ENCODE assay signal across 8 cellular contexts in the genomic region with DNA sequence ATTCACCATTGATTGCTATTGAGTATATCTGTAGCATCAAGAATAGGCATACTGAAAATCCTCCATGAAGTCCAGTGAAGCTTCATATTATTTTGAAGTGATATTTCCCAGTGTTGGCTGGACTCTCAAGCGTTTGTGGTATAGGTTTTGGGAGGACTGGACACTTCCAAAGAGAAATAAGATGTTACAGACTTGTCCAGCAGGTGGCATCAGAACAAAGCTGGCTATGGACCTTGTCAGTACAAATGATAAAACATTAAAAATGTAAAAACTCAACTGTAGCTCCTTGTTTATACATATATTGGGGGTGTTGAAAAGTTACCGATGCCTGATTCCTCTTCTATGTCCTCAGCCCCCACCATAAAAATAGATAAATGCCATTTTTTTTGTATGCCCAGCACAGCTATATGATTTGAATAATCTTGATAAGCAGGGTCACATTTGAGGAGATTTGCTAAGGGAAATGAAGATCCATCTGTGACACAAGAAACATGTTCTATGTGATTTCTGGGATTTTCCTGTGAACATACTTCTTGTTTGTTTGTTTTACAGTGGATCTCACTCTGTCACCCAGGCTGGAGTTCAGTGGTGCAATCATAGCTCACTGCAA. TPM values are rescaled to one million over a fixed set of nuclear protein-coding genes. Genes with fewer than 3 reads are reported as not detected.
DNase-seq lines count a peak whose midpoint lies in the region; ATAC-seq lines count a peak whose summit lies in the region.

No MANE protein-coding gene starts in this region.

- DNase-seq in NCI-H1417 (lab: John Stamatoyannopoulos, UW) = peak; percentile 30 to 76 (median 45)
- DNase-seq in NCI-H1417 treated with DMSO at 0.1 percent for 48 hours (lab: John Stamatoyannopoulos, UW) = no peak
- DNase-seq in H4 (ENCODE audit: low spot score) = peak; percentile 39
- peak; percentile 1 for DNase-seq in OCI-M2 (lab: John Stamatoyannopoulos, UW; ENCODE audit: unreplicated experiment)
- DNase-seq in dedifferentiated amniotic fluid mesenchymal stem cell (ENCODE audit: extremely low spot score) = peak; percentile 74
- peak; percentile 42 for DNase-seq in mesendoderm

- H3K27me3 ChIP-seq in mesendoderm (ENCODE audit: insufficient read depth, low read length, poor library complexity) = no peaks in the 10 kb centered on the region

- no peaks in the 10 kb centered on the region for H3K4me1 ChIP-seq in mesendoderm (ENCODE audit: control insufficient read depth, low read depth, low read length)

- H2BK120ac ChIP-seq in mesendoderm (ENCODE audit: low read depth, low read length) = no peak overlapping the region

- WGBS in mesendoderm (ENCODE audit: extremely low coverage, insufficient coverage, low lambda C conversion rate) = no CpG with 5 or more reads among the region's 2 CpGs

- H3K79me2 ChIP-seq in mesendoderm (ENCODE audit: control insufficient read depth, insufficient read depth, low read length) = no peaks in the 10 kb centered on the region

- H3K27ac ChIP-seq in mesendoderm (ENCODE audit: low read depth, low read length) = no peak overlapping the region

- no peak overlapping the region for H2BK5ac ChIP-seq in mesendoderm (ENCODE audit: low read length)

- no peak overlapping the region for H4K5ac ChIP-seq in mesendoderm (ENCODE audit: low read length)

- no peaks in the 10 kb centered on the region for H3K79me1 ChIP-seq in mesendoderm (ENCODE audit: low read length)

- no peak overlapping the region for H3K9ac ChIP-seq in mesendoderm (ENCODE audit: low read length)

- H3K56ac ChIP-seq in mesendoderm (ENCODE audit: low read length) = no peak overlapping the region

- no peak overlapping the region for H3K18ac ChIP-seq in mesendoderm (ENCODE audit: low read length)

- H3K23ac ChIP-seq in mesendoderm (ENCODE audit: low read length) = no peak overlapping the region

- H3K4me2 ChIP-seq in mesendoderm (ENCODE audit: low read length) = no peak overlapping the region

- no peak overlapping the region for H2BK15ac ChIP-seq in mesendoderm (replicated peaks; ENCODE audit: low read depth)

- H2AK5ac ChIP-seq in mesendoderm (ENCODE audit: low read length) = no peak overlapping the region

- no peaks in the 10 kb centered on the region for H3K36me3 ChIP-seq in mesendoderm (ENCODE audit: control insufficient read depth, insufficient read depth, low read length)

- no peak overlapping the region for H3K4me3 ChIP-seq in mesendoderm (ENCODE audit: low read length)

- ATAC-seq in HG02981 (IDR thresholded peaks at IDR 0.05; ENCODE audit: unreplicated experiment) (no peak), GM18873 (IDR thresholded peaks at IDR 0.05; ENCODE audit: low FRiP score, unreplicated experiment) (no peak)

- no peak overlapping the region for H3K4ac ChIP-seq in mesendoderm (ENCODE audit: low read depth, low read length)

- no peak overlapping the region for H4K8ac ChIP-seq in mesendoderm (ENCODE audit: low read depth, low read length)

RNA-seq across cellular contexts. Expression of a gene that starts 54.5 kb away (rescaled TPM):
- total RNA-seq in H4 (2014; rRNA removed; shearing (Covaris generic)) = not detected in 2 replicates
- 0.06 TPM for polyA plus RNA-seq in mesendoderm (2013, experiment 1 of 2)
- 0.07 TPM for polyA plus RNA-seq in mesendoderm (2013, experiment 2 of 2)
